ENCODE assay signal across 10 cellular contexts in the genomic region with DNA sequence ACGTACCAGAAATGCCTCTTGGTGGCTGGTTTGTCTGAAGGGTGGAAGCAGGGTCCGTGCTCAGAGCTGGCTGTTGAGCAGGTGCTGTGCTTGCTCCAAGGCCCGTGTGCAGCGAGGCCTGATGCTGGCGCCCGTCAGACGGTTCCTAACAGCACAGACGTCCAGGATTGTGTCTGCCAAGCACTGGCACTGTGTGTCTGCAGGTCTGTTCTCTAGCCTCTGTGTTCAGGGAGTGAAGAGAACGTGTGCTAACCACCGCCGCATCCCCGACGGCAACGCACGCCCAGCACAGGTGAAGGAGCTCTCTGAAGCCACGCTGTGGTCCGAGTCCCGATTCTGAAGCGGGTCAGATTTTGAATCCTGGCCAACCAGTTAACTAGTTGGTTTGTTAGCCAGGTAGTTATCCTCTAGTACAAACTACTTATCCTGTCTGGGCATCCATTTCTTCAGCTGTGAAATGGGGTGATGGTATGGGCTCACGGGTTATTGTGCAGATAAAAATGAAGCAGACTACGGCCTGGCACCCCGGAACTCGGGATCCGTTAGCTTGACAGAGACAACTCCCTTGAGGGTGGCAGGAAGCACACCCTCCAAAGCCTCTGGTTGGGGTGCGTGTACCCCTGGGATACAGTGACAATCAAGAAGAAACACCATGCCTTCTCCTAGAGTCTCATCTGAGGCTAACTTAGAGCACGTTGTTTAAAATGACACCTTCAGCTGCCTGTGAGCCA. TPM values are rescaled to one million over a fixed set of nuclear protein-coding genes. Genes with fewer than 3 reads are reported as not detected.
A peak's percentile ranks its signal among the peaks of the same experiment; 100 is the strongest.
DNase-seq lines count a peak whose midpoint lies in the region; ATAC-seq and TF ChIP-seq lines count a peak whose summit lies in the region.
"Had no signal": no experiment of that assay in that cellular context is flagged by ENCODE, and none has a peak within 500 bp of the region (broad histone marks: within the 10 kb centered on the region; RNA-seq: fewer than 3 reads in every experiment).

No MANE protein-coding gene starts in this region.

- H3K27ac ChIP-seq in right atrium auricular region = peak overlapping the region; percentile 28 to 38
- H3K27ac ChIP-seq in smooth muscle cell (ENCODE audit: low read depth) = peak overlapping the region; percentile 52
- H3K27ac ChIP-seq: SJCRH30 had no signal

- H3K4me3 ChIP-seq in right atrium auricular region (peak overlapping the region in 1 of 2 donors; percentile 12), smooth muscle cell (no peak overlapping the region)
- H3K4me3 ChIP-seq: SJCRH30 had no signal

- no peak overlapping the region for H3K4me3 Mint-ChIP-seq in activated CD4-positive, alpha-beta memory T cell treated with anti-CD3 and anti-CD28 coated beads for 36 hours
- no peak overlapping the region for H3K4me3 Mint-ChIP-seq in activated CD4-positive, alpha-beta memory T cell treated with anti-CD3 and anti-CD28 coated beads, Interleukin-2, amount 10 ng/mL, durations not matched to agents 7 days and 5 days
- H3K4me3 Mint-ChIP-seq in WTC11 = peak overlapping the region; percentile 53

- DNase-seq in activated CD4-positive, alpha-beta memory T cell treated with anti-CD3 and anti-CD28 coated beads for 36 hours = no peak
- no peak for DNase-seq in activated CD4-positive, alpha-beta memory T cell treated with anti-CD3 and anti-CD28 coated beads, Interleukin-2, amount 10 ng/mL, durations not matched to agents 7 days and 5 days
- DNase-seq in WTC11 (ENCODE audit: low spot score) (no peak), right atrium auricular region (ENCODE audit: low spot score) (no peak), smooth muscle cell (lab: John Stamatoyannopoulos, UW; ENCODE audit: unreplicated experiment) (no peak), NCI-H1436 (lab: John Stamatoyannopoulos, UW) (no peak), dermis blood vessel endothelial cell (no peak)

- H3F3A ChIP-seq in smooth muscle cell (ENCODE audit: low read depth) = peaks cover 9% of the 10 kb centered on the region

- H3K4me1 ChIP-seq in right atrium auricular region (peaks cover 0 to 13% of the 10 kb centered on the region in 2 donors), smooth muscle cell (ENCODE audit: low read depth) (peaks cover 5% of the 10 kb centered on the region)

- H3K27me3 ChIP-seq in right atrium auricular region (no peaks in the 10 kb centered on the region), smooth muscle cell (ENCODE audit: low read depth) (no peaks in the 10 kb centered on the region)
- H3K27me3 ChIP-seq: SJCRH30 had no signal

- CTCF ChIA-PET in activated CD4-positive, alpha-beta memory T cell treated with anti-CD3 and anti-CD28 coated beads for 36 hours (lab: Charles Lee) = interaction anchor here (0.9 to 7.9 kb wide), 15 partner anchors 10 to 191 kb away, joined by 3 to 100 read pairs (median 5); a partner anchor contains a TSS
- CTCF ChIA-PET in activated CD4-positive, alpha-beta memory T cell treated with anti-CD3 and anti-CD28 coated beads, Interleukin-2, amount 10 ng/mL, durations not matched to agents 7 days and 5 days (lab: Charles Lee) = interaction anchor here (0.7 to 3.2 kb wide), 10 partner anchors 9 to 348 kb away, joined by 3 to 44 read pairs (median 5); a partner anchor contains a TSS
- CTCF ChIA-PET in WTC11 (lab: Charles Lee) = interaction anchor here (0.6 to 2.5 kb wide), 37 partner anchors 9 to 391 kb away, joined by 3 to 71 read pairs (median 4); partner anchors contain the start of gene ASPG

- intact Hi-C loops in activated CD4-positive, alpha-beta memory T cell treated with anti-CD3 and anti-CD28 coated beads for 36 hours (cut with micrococcal nuclease) = loop anchor here (1.0 kb wide), 1 partner anchor 101 kb away; no protein-coding TSS in a partner anchor

- H3K9me3 Mint-ChIP-seq in activated CD4-positive, alpha-beta memory T cell treated with anti-CD3 and anti-CD28 coated beads for 36 hours = no peaks in the 10 kb centered on the region
- no peaks in the 10 kb centered on the region for H3K9me3 Mint-ChIP-seq in activated CD4-positive, alpha-beta memory T cell treated with anti-CD3 and anti-CD28 coated beads, Interleukin-2, amount 10 ng/mL, durations not matched to agents 7 days and 5 days
- H3K9me3 Mint-ChIP-seq in WTC11 = no peaks in the 10 kb centered on the region

- peak overlapping the region; percentile 54 for H3K4me2 ChIP-seq in smooth muscle cell

- ATAC-seq in WTC11 (no peak), HG03354 (IDR thresholded peaks at IDR 0.05; ENCODE audit: poor library complexity, severe bottlenecking, unreplicated experiment) (no peak)

- H3K36me3 ChIP-seq in right atrium auricular region = peaks cover 35% of the 10 kb centered on the region
- H3K36me3 ChIP-seq in smooth muscle cell (ENCODE audit: low read depth) = peaks cover 13% of the 10 kb centered on the region

- peaks cover 12% of the 10 kb centered on the region for H4K20me1 ChIP-seq in smooth muscle cell (ENCODE audit: low read depth)

- no peak for TF ChIP-seq CTCF in WTC11 (IDR thresholded peaks at IDR 0.05)
- TF ChIP-seq CTCF in right atrium auricular region (IDR thresholded peaks at IDR 0.05) = no peak
- TF ChIP-seq CTCF in smooth muscle cell (IDR thresholded peaks at IDR 0.05; ENCODE audit: borderline replicate concordance, insufficient read depth, poor library complexity, severe bottlenecking) = no peak

- no peaks in the 10 kb centered on the region for H3K79me2 ChIP-seq in smooth muscle cell (ENCODE audit: low read depth)

- peaks cover 4% of the 10 kb centered on the region for H3K4me1 Mint-ChIP-seq in activated CD4-positive, alpha-beta memory T cell treated with anti-CD3 and anti-CD28 coated beads for 36 hours (ENCODE audit: low read depth)
- H3K4me1 Mint-ChIP-seq in activated CD4-positive, alpha-beta memory T cell treated with anti-CD3 and anti-CD28 coated beads, Interleukin-2, amount 10 ng/mL, durations not matched to agents 7 days and 5 days = peaks cover 11% of the 10 kb centered on the region
- H3K4me1 Mint-ChIP-seq in WTC11 = peaks cover 14% of the 10 kb centered on the region

- H2AFZ ChIP-seq in smooth muscle cell (ENCODE audit: low read depth) = no peak overlapping the region

- POLR2A ChIA-PET in activated CD4-positive, alpha-beta memory T cell treated with anti-CD3 and anti-CD28 coated beads for 36 hours (lab: Charles Lee) = interaction anchor here (0.6 kb wide), 1 partner anchor 1110 kb away, joined by 3 read pairs; no protein-coding TSS in a partner anchor
- POLR2A ChIA-PET in activated CD4-positive, alpha-beta memory T cell treated with anti-CD3 and anti-CD28 coated beads, Interleukin-2, amount 10 ng/mL, durations not matched to agents 7 days and 5 days (lab: Charles Lee) = interaction anchor here (1.2 to 2.5 kb wide), 2 partner anchors 9 to 101 kb away, joined by 4 to 7 read pairs; no protein-coding TSS in a partner anchor
- POLR2A ChIA-PET in WTC11 (lab: Charles Lee) = interaction anchor here (0.6 kb wide), 1 partner anchor 104 kb away, joined by 3 read pairs; no protein-coding TSS in a partner anchor

- no peak overlapping the region for H3K9ac ChIP-seq in smooth muscle cell (ENCODE audit: low read depth)

- H3K36me3 Mint-ChIP-seq in activated CD4-positive, alpha-beta memory T cell treated with anti-CD3 and anti-CD28 coated beads for 36 hours = peaks cover 12% of the 10 kb centered on the region
- H3K36me3 Mint-ChIP-seq in activated CD4-positive, alpha-beta memory T cell treated with anti-CD3 and anti-CD28 coated beads, Interleukin-2, amount 10 ng/mL, durations not matched to agents 7 days and 5 days (ENCODE audit: low read depth) = peaks cover 12% of the 10 kb centered on the region
- peaks cover 19% of the 10 kb centered on the region for H3K36me3 Mint-ChIP-seq in WTC11

- peak overlapping the region; percentile 61 for H3K27ac Mint-ChIP-seq in activated CD4-positive, alpha-beta memory T cell treated with anti-CD3 and anti-CD28 coated beads for 36 hours
- H3K27ac Mint-ChIP-seq in activated CD4-positive, alpha-beta memory T cell treated with anti-CD3 and anti-CD28 coated beads, Interleukin-2, amount 10 ng/mL, durations not matched to agents 7 days and 5 days = no peak overlapping the region
- H3K27ac Mint-ChIP-seq in WTC11 = peak overlapping the region; percentile 5

- H3K9me3 ChIP-seq in right atrium auricular region = no peaks in the 10 kb centered on the region
- no peaks in the 10 kb centered on the region for H3K9me3 ChIP-seq in smooth muscle cell (replicated peaks; ENCODE audit: low read depth)
- H3K9me3 ChIP-seq: SJCRH30 had no signal

- H3K27me3 Mint-ChIP-seq in activated CD4-positive, alpha-beta memory T cell treated with anti-CD3 and anti-CD28 coated beads for 36 hours = no peaks in the 10 kb centered on the region
- no peaks in the 10 kb centered on the region for H3K27me3 Mint-ChIP-seq in activated CD4-positive, alpha-beta memory T cell treated with anti-CD3 and anti-CD28 coated beads, Interleukin-2, amount 10 ng/mL, durations not matched to agents 7 days and 5 days
- H3K27me3 Mint-ChIP-seq in WTC11 (ENCODE audit: low read depth) = no peaks in the 10 kb centered on the region

- 93% methylated on average over 26 of the region's 26 CpGs for WGBS in smooth muscle cell (ENCODE audit: low lambda C conversion rate)

TF ChIP-seq in WTC11, 78 proteins besides CTCF, POLR2A, EP300 and RAD21:
- TF ChIP-seq, protein P1, sequence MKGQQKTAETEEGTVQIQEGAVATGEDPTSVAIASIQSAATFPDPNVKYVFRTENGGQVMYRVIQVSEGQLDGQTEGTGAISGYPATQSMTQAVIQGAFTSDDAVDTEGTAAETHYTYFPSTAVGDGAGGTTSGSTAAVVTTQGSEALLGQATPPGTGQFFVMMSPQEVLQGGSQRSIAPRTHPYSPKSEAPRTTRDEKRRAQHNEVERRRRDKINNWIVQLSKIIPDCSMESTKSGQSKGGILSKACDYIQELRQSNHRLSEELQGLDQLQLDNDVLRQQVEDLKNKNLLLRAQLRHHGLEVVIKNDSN (CRISPR knock-in tag; IDR thresholded peaks at IDR 0.05) = no peak

RNA-seq across cellular contexts. Expression of gene TDRD9, which starts 18.6 kb away (rescaled TPM):
- total RNA-seq in activated CD4-positive, alpha-beta memory T cell treated with anti-CD3 and anti-CD28 coated beads for 36 hours = under 1 TPM; 0.19 to 0.85 TPM
- under 1 TPM; 0.08 to 0.13 TPM for total RNA-seq in activated CD4-positive, alpha-beta memory T cell treated with anti-CD3 and anti-CD28 coated beads, Interleukin-2, amount 10 ng/mL, durations not matched to agents 7 days and 5 days
- total RNA-seq in WTC11 (2021) = 0.05 to 0.17 TPM in 2 of 3 replicates, not detected in the other
- 10 to 100 TPM in 1 of 2 donors, 1 to 10 TPM in 1; 8.6 to 20.8 TPM for total RNA-seq in right atrium auricular region
- 0.67 and 1.0 TPM in 2 replicates for total RNA-seq in smooth muscle cell
- 0.44 TPM in 1 of 2 replicates, not detected in the other for polyA plus RNA-seq in smooth muscle cell
- total RNA-seq in dermis blood vessel endothelial cell = 3.0 and 4.3 TPM in 2 replicates
- total RNA-seq: HT-29, SJCRH30 had no signal

RNA-seq across cellular contexts. Expression of gene RD3L, which starts 32.6 kb away (rescaled TPM):
- not detected for total RNA-seq in activated CD4-positive, alpha-beta memory T cell treated with anti-CD3 and anti-CD28 coated beads for 36 hours
- total RNA-seq in activated CD4-positive, alpha-beta memory T cell treated with anti-CD3 and anti-CD28 coated beads, Interleukin-2, amount 10 ng/mL, durations not matched to agents 7 days and 5 days = not detected
- not detected in 3 replicates for total RNA-seq in WTC11 (2021)
- 10 to 100 TPM in 1 of 2 donors, 1 to 10 TPM in 1; 7.6 to 25.2 TPM for total RNA-seq in right atrium auricular region
- not detected in 2 replicates for total RNA-seq in smooth muscle cell
- polyA plus RNA-seq in smooth muscle cell = not detected in 2 replicates
- not detected in 2 replicates for total RNA-seq in dermis blood vessel endothelial cell
- total RNA-seq: HT-29, SJCRH30 had no signal
